Comparison of ENCODE assay signal across 8 cellular contexts in genomic region chr5:78359831-78360673, GRCh38. TPM values are rescaled to one million over a fixed set of nuclear protein-coding genes. Genes with fewer than 3 reads are reported as not detected.
DNase-seq lines count a peak whose midpoint lies in the region; ATAC-seq and TF ChIP-seq lines count a peak whose summit lies in the region.

Gene SCAMP1, plus strand, starts transcription at chr5:78360617. Its CDS starts 55 bp downstream, at chr5:78360672.

- peak within 1 kb of the TSS; percentile 95 for H3K4me3 Mint-ChIP-seq in activated B cell treated with CpG ODN at 0.5 μM for 24 hours

- H3K27ac ChIP-seq in caudate nucleus (ENCODE audit: low read depth, low read length), result peak within 1 kb of the TSS; percentile 93

- H3K4me3 ChIP-seq in AG09309 (ENCODE audit: control insufficient read depth, low read depth, low read length), result peak within 1 kb of the TSS; percentile 94

- TF ChIP-seq CTCF in AG09309 (IDR thresholded peaks at IDR 0.05; ENCODE audit: control insufficient read depth, insufficient read depth, low read depth, low read length, missing control alignments) (peak; percentile 14), activated B cell treated with CpG ODN at 0.5 μM for 24 hours (IDR thresholded peaks at IDR 0.05) (no peak)

- H3K27ac Mint-ChIP-seq in activated B cell treated with CpG ODN at 0.5 μM for 24 hours, result peak within 1 kb of the TSS; percentile 96

- no peaks in the 10 kb centered on the region for H3K9me3 Mint-ChIP-seq in activated B cell treated with CpG ODN at 0.5 μM for 24 hours

- peaks cover 33% of the 10 kb centered on the region for H3K4me1 Mint-ChIP-seq in activated B cell treated with CpG ODN at 0.5 μM for 24 hours

- H3K36me3 Mint-ChIP-seq in activated B cell treated with CpG ODN at 0.5 μM for 24 hours (ENCODE audit: low read depth), result peaks cover 5% of the 10 kb centered on the region

- ATAC-seq in GM18907 (IDR thresholded peaks at IDR 0.05; ENCODE audit: unreplicated experiment) (peak; percentile 80), HG03159 (IDR thresholded peaks at IDR 0.05; ENCODE audit: unreplicated experiment) (peak; percentile 74), activated B cell treated with CpG ODN at 0.5 μM for 24 hours (ENCODE audit: low read depth) (peak; percentile 87)

- intact Hi-C loops in activated B cell treated with CpG ODN at 0.5 μM for 24 hours (cut with micrococcal nuclease), result loop anchor here (1.0 to 5.0 kb wide), 8 partner anchors 66 to 1154 kb away; partner anchors contain the start of genes AP3B1, HOMER1, TBCA and WDR41

- POLR2A ChIA-PET in activated B cell treated with CpG ODN at 0.5 μM for 24 hours (lab: Charles Lee), result interaction anchor here (0.8 to 5.5 kb wide), 11 partner anchors 12 to 1621 kb away, joined by 3 to 167 read pairs (median 4); partner anchors contain the start of genes AGGF1, AP3B1 and ARSB

- H3K27me3 Mint-ChIP-seq in activated B cell treated with CpG ODN at 0.5 μM for 24 hours, result no peaks in the 10 kb centered on the region

- DNase-seq in AG09309 (ENCODE audit: low read depth) (peak; percentile 68), NCI-H226 (peak; percentile 91), activated B cell treated with CpG ODN at 0.5 μM for 24 hours (peak; percentile 99), caudate nucleus (lab: John Stamatoyannopoulos, UW) (peak in 60 of 61 donors; percentile 44 to 95 (median 84)), iris pigment epithelial cell (ENCODE audit: low read depth) (peak; percentile 93)
- DNase-seq in stimulated activated CD4-positive, alpha-beta T cell treated with anti-CD3 and anti-CD28 coated beads, Interleukin-12 subunit alpha, Interleukin-12 subunit beta, amount 100 ng/mL, for 4 hours, result peak; percentile 94

- CTCF ChIA-PET in activated B cell treated with CpG ODN at 0.5 μM for 24 hours (lab: Charles Lee), result interaction anchor here (0.7 to 2.0 kb wide), 6 partner anchors 59 to 773 kb away, joined by 3 to 27 read pairs (median 4); partner anchors contain the start of gene AP3B1

RNA-seq across cellular contexts. Expression of gene SCAMP1, which starts in this region (rescaled TPM):
- 8.5 and 9.6 TPM in 2 replicates for total RNA-seq in activated B cell treated with CpG ODN at 0.5 μM for 24 hours

Comparison
In these comparisons a context has a peak if more than half of its experiments do, and no peak if none do; other contexts are left out.
1. Peak in every context shown above with its lines: DNase-seq, ATAC-seq, H3K4me3 ChIP-seq and H3K27ac ChIP-seq.